ENCODE assay signal across 8 cellular contexts in genomic region chrX:78327370-78328048, GRCh38. TPM values are rescaled to one million over a fixed set of nuclear protein-coding genes. Genes with fewer than 3 reads are reported as not detected.
DNase-seq lines count a peak whose midpoint lies in the region; ATAC-seq and TF ChIP-seq lines count a peak whose summit lies in the region.

Gene CYSLTR1, minus strand, starts transcription at chrX:78327611. Its CDS starts 53,865 bp downstream, at chrX:78273746.

- peaks cover 62% of the 10 kb centered on the region for H3K4me1 Mint-ChIP-seq in activated naive CD4-positive, alpha-beta T cell treated with anti-CD3 and anti-CD28 coated beads, Interleukin-2, amount 50 U/mL, for 24 hours
- H3K4me1 Mint-ChIP-seq in activated T-helper 1 cell treated with anti-CD3 and anti-CD28 coated beads, Interleukin-12 subunit alpha, Interleukin-12 subunit beta, Interleukin-2, Interleukin-4 antibody, amounts not matched to agents 30 ng/mL and 10 ng/mL and 1 ng/mL, durations not matched to agents 14 hours and 24 hours and 36 hours (ENCODE audit: low read depth), result peaks cover 66% of the 10 kb centered on the region

- CTCF ChIA-PET in RWPE1 (lab: Yijun Ruan, JAX), result interaction anchor here (0.5 kb wide), 1 partner anchor 228 kb away, joined by 3 read pairs; no protein-coding TSS in a partner anchor

- ATAC-seq in HG03175 (IDR thresholded peaks at IDR 0.05; ENCODE audit: unreplicated experiment), result peak; percentile 55

- H3K27me3 ChIP-seq in stomach, result no peaks in the 10 kb centered on the region

- peak within 1 kb of the TSS in 3 of 5 donors; percentile 35 to 62 (median 55) for H3K27ac ChIP-seq in stomach
- H3K27ac ChIP-seq in RWPE1, result no peak within 1 kb of the TSS

- 24 to 31% (median 26%) methylated on average over 7 of the region's 7 CpGs for WGBS in stomach, 5 donors

- TF ChIP-seq EP300 in stomach (IDR thresholded peaks at IDR 0.05), result no peak

- H3K36me3 ChIP-seq in stomach, result no peaks in the 10 kb centered on the region

- no peaks in the 10 kb centered on the region for H3K27me3 Mint-ChIP-seq in activated naive CD4-positive, alpha-beta T cell treated with anti-CD3 and anti-CD28 coated beads, Interleukin-2, amount 50 U/mL, for 24 hours
- no peaks in the 10 kb centered on the region for H3K27me3 Mint-ChIP-seq in activated T-helper 1 cell treated with anti-CD3 and anti-CD28 coated beads, Interleukin-12 subunit alpha, Interleukin-12 subunit beta, Interleukin-2, Interleukin-4 antibody, amounts not matched to agents 30 ng/mL and 10 ng/mL and 1 ng/mL, durations not matched to agents 14 hours and 24 hours and 36 hours (ENCODE audit: insufficient read depth)

- no peak for TF ChIP-seq POLR2A in stomach (IDR thresholded peaks at IDR 0.05)

- H3K9me3 ChIP-seq in stomach, result no peaks in the 10 kb centered on the region

- intact Hi-C loops in activated T-helper 1 cell treated with anti-CD3 and anti-CD28 coated beads, Interleukin-12 subunit alpha, Interleukin-12 subunit beta, Interleukin-2, Interleukin-4 antibody, amounts not matched to agents 30 ng/mL and 10 ng/mL and 1 ng/mL, durations not matched to agents 14 hours and 24 hours and 36 hours (cut with micrococcal nuclease), result loop anchor here (5.0 kb wide), 3 partner anchors 55 to 325 kb away; no protein-coding TSS in a partner anchor
- intact Hi-C loops in stomach (cut with DNase I; ENCODE audit: low total_unique reads), result no loop called here

- H3K4me3 ChIP-seq in stomach, result peak within 1 kb of the TSS; percentile 20 to 30 (median 26)

- DNase-seq in activated naive CD4-positive, alpha-beta T cell treated with anti-CD3 and anti-CD28 coated beads, Interleukin-2, amount 50 U/mL, for 16 hours, result no peak
- no peak for DNase-seq in activated T-helper 1 cell treated with anti-CD3 and anti-CD28 coated beads, Interleukin-12 subunit alpha, Interleukin-12 subunit beta, Interleukin-2, Interleukin-4 antibody, amounts not matched to agents 30 ng/mL and 10 ng/mL and 1 ng/mL, durations not matched to agents 14 hours and 24 hours and 36 hours (ENCODE audit: low spot score)
- DNase-seq in stomach, result no peak
- no peak for DNase-seq in RWPE1 (ENCODE audit: low spot score)
- DNase-seq in stimulated activated CD4-positive, alpha-beta T cell treated with anti-CD3 and anti-CD28 coated beads, Interleukin-4, amount 100 ng/mL, for 1 hour, result no peak
- no peak for DNase-seq in NCI-H2029 treated with DMSO at 0.1 percent for 48 hours (lab: John Stamatoyannopoulos, UW)

- no peaks in the 10 kb centered on the region for H3K4me1 ChIP-seq in stomach

- H3K36me3 Mint-ChIP-seq in activated naive CD4-positive, alpha-beta T cell treated with anti-CD3 and anti-CD28 coated beads, Interleukin-2, amount 50 U/mL, for 24 hours, result no peaks in the 10 kb centered on the region
- H3K36me3 Mint-ChIP-seq in activated T-helper 1 cell treated with anti-CD3 and anti-CD28 coated beads, Interleukin-12 subunit alpha, Interleukin-12 subunit beta, Interleukin-2, Interleukin-4 antibody, amounts not matched to agents 30 ng/mL and 10 ng/mL and 1 ng/mL, durations not matched to agents 14 hours and 24 hours and 36 hours (ENCODE audit: low read depth), result peaks cover 2% of the 10 kb centered on the region

- POLR2A ChIA-PET in RWPE1 (lab: Yijun Ruan, JAX; ENCODE audit: low non-redundant PET), result no interaction called here

- peak within 1 kb of the TSS; percentile 87 for H3K4me3 Mint-ChIP-seq in activated naive CD4-positive, alpha-beta T cell treated with anti-CD3 and anti-CD28 coated beads, Interleukin-2, amount 50 U/mL, for 24 hours
- H3K4me3 Mint-ChIP-seq in activated T-helper 1 cell treated with anti-CD3 and anti-CD28 coated beads, Interleukin-12 subunit alpha, Interleukin-12 subunit beta, Interleukin-2, Interleukin-4 antibody, amounts not matched to agents 30 ng/mL and 10 ng/mL and 1 ng/mL, durations not matched to agents 14 hours and 24 hours and 36 hours, result peak within 1 kb of the TSS; percentile 90

- H3K9me3 Mint-ChIP-seq in activated naive CD4-positive, alpha-beta T cell treated with anti-CD3 and anti-CD28 coated beads, Interleukin-2, amount 50 U/mL, for 24 hours, result no peaks in the 10 kb centered on the region
- no peaks in the 10 kb centered on the region for H3K9me3 Mint-ChIP-seq in activated T-helper 1 cell treated with anti-CD3 and anti-CD28 coated beads, Interleukin-12 subunit alpha, Interleukin-12 subunit beta, Interleukin-2, Interleukin-4 antibody, amounts not matched to agents 30 ng/mL and 10 ng/mL and 1 ng/mL, durations not matched to agents 14 hours and 24 hours and 36 hours

- H3K27ac Mint-ChIP-seq in activated naive CD4-positive, alpha-beta T cell treated with anti-CD3 and anti-CD28 coated beads, Interleukin-2, amount 50 U/mL, for 24 hours, result peak within 1 kb of the TSS; percentile 95
- H3K27ac Mint-ChIP-seq in activated T-helper 1 cell treated with anti-CD3 and anti-CD28 coated beads, Interleukin-12 subunit alpha, Interleukin-12 subunit beta, Interleukin-2, Interleukin-4 antibody, amounts not matched to agents 30 ng/mL and 10 ng/mL and 1 ng/mL, durations not matched to agents 14 hours and 24 hours and 36 hours, result peak within 1 kb of the TSS; percentile 82

- TF ChIP-seq CTCF in stomach (IDR thresholded peaks at IDR 0.05) (no peak), RWPE1 (conservative IDR thresholded peaks at IDR 0.05; ENCODE audit: low read depth) (no peak)

RNA-seq across cellular contexts. Expression of gene CYSLTR1, which starts in this region (rescaled TPM):
- total RNA-seq in activated T-helper 1 cell treated with anti-CD3 and anti-CD28 coated beads, Interleukin-12 subunit alpha, Interleukin-12 subunit beta, Interleukin-2, Interleukin-4 antibody, amounts not matched to agents 30 ng/mL and 10 ng/mL and 1 ng/mL, durations not matched to agents 14 hours and 24 hours and 36 hours, result 13.9 and 14.2 TPM in 2 replicates
- total RNA-seq in stomach, result 1 to 10 TPM in 2 of 5 donors, under 1 TPM in 2, not detected in 1; 0.58 to 7.1 (median 2.5) TPM
- polyA plus RNA-seq in stomach, result 1 to 10 TPM in 1 of 3 donors, under 1 TPM in 2; 0.44 to 2.7 (median 0.63) TPM
